24 cellular contexts compared by ENCODE assay signal in the genomic region with DNA sequence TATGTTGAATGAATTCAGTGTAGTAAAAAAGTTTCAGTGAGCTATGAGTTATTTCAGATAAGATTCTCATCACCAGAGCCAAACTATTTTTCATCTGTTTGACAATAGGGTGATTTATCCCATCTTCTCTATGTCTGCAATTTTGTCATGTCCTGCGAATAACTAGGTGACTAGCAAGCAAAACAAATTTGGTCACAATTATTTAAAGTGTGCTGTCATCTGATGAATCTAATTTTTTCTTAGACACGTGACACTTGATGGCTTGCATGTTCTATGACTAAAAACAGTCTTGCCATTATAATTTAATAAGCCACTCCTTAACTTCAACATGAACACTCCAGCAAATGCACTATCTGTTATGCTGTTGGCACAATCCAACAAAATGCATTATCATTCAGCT.
"Had no signal": no experiment of that assay in that cellular context is flagged by ENCODE, and none has a peak within 500 bp of the region (broad histone marks: within the 10 kb centered on the region; RNA-seq: fewer than 3 reads in every experiment).

No MANE protein-coding gene starts in this region.

- H3K27me3 ChIP-seq: colonic mucosa, dorsolateral prefrontal cortex, esophagus muscularis mucosa, esophagus squamous epithelium, foreskin keratinocyte, gastrocnemius medialis, gastroesophageal sphincter, heart left ventricle, heart right ventricle, hepatocyte had no signal

- H3K79me2 ChIP-seq: hepatocyte had no signal

- ATAC-seq: effector memory CD8-positive, alpha-beta T cell; esophagus mucosa; foreskin keratinocyte; gastrocnemius medialis; gastroesophageal sphincter; heart left ventricle; heart right ventricle had no signal

- H3K4me2 ChIP-seq: hepatocyte had no signal

- H3K27ac ChIP-seq: colonic mucosa, coronary artery, epithelial cell of prostate, esophagus muscularis mucosa, esophagus squamous epithelium, foreskin keratinocyte, gastrocnemius medialis, gastroesophageal sphincter, heart left ventricle, heart right ventricle, hepatocyte had no signal

- DNase-seq: colonic mucosa; cortex of kidney; dermis blood vessel endothelial cell; dorsolateral prefrontal cortex; effector CD4-positive, alpha-beta T cell; effector CD8-positive, alpha-beta T cell; effector memory CD4-positive, alpha-beta T cell; effector memory CD8-positive, alpha-beta T cell; endodermal cell; erythroblast; esophagus squamous epithelium; foreskin fibroblast; foreskin keratinocyte; foreskin melanocyte; gastrocnemius medialis; glutamatergic neuron; heart left ventricle; heart right ventricle had no signal

- H2AFZ ChIP-seq: hepatocyte had no signal

- H3K9me3 ChIP-seq: colonic mucosa, esophagus muscularis mucosa, esophagus squamous epithelium, gastrocnemius medialis, gastroesophageal sphincter, heart left ventricle, heart right ventricle had no signal

- H3K4me3 ChIP-seq: colonic mucosa, coronary artery, dorsolateral prefrontal cortex, esophagus muscularis mucosa, esophagus squamous epithelium, gastrocnemius medialis, gastroesophageal sphincter, heart left ventricle, heart right ventricle, hepatocyte had no signal

- H3K4me1 ChIP-seq: colonic mucosa, esophagus squamous epithelium, foreskin keratinocyte, gastrocnemius medialis had no signal

- H3K36me3 ChIP-seq: colonic mucosa, esophagus muscularis mucosa, esophagus squamous epithelium, gastrocnemius medialis, gastroesophageal sphincter, heart left ventricle, heart right ventricle had no signal
